ENCODE assay signal across 14 cellular contexts in genomic region chr16:73616186-73616585, GRCh38.
DNase-seq lines count a peak whose midpoint lies in the region; ATAC-seq and TF ChIP-seq lines count a peak whose summit lies in the region.
"Had no signal": no experiment of that assay in that cellular context is flagged by ENCODE, and none has a peak within 500 bp of the region (broad histone marks: within the 10 kb centered on the region; RNA-seq: fewer than 3 reads in every experiment).

No MANE protein-coding gene starts in this region.

- peaks cover 0 to 2% of the 10 kb centered on the region in 2 experiments for H3K4me1 ChIP-seq in trophoblast cell (ENCODE audit: control insufficient read depth in 1 of 2, insufficient read depth in 2 of 2, low read length in 2 of 2)
- H3K4me1 ChIP-seq: thyroid gland had no signal

- no peak overlapping the region for H3K4me3 ChIP-seq in GM12864 (ENCODE audit: low read depth, low read length)
- H3K4me3 ChIP-seq in trophoblast cell (ENCODE audit: low read depth, low read length): no peak overlapping the region
- H3K4me3 ChIP-seq: thyroid gland had no signal

- H3K23ac ChIP-seq in trophoblast cell (ENCODE audit: low read length): no peak overlapping the region

- H3K14ac ChIP-seq in trophoblast cell (ENCODE audit: low read length): no peak overlapping the region

- no peak overlapping the region for H2BK5ac ChIP-seq in trophoblast cell (ENCODE audit: low read depth, low read length, poor library complexity)

- no peaks in the 10 kb centered on the region for H3K27me3 ChIP-seq in trophoblast cell (ENCODE audit: insufficient read depth, low read length)
- H3K27me3 ChIP-seq: thyroid gland had no signal

- TF ChIP-seq CTCF in GM12864 (IDR thresholded peaks at IDR 0.05; ENCODE audit: low read depth, low read length, missing control alignments): no peak

- H2AK5ac ChIP-seq in trophoblast cell (ENCODE audit: low read length): no peak overlapping the region

- no peak overlapping the region for H4K91ac ChIP-seq in trophoblast cell (ENCODE audit: low read depth, low read length)

- H3K4ac ChIP-seq in trophoblast cell (ENCODE audit: low read depth, low read length): no peak overlapping the region

- H2AFZ ChIP-seq in trophoblast cell (ENCODE audit: insufficient read depth, low read length, poor library complexity): no peak overlapping the region

- no peak overlapping the region for H2BK12ac ChIP-seq in trophoblast cell (ENCODE audit: low read length)

- WGBS in trophoblast cell (ENCODE audit: extremely low coverage, insufficient coverage, insufficient read length): no CpG with 5 or more reads among the region's 2 CpGs

- no peak overlapping the region for H4K8ac ChIP-seq in trophoblast cell (ENCODE audit: low read depth, low read length)

- H4K12ac ChIP-seq in trophoblast cell (ENCODE audit: low read depth, low read length): no peak overlapping the region

- no peaks in the 10 kb centered on the region for H3K79me1 ChIP-seq in trophoblast cell (ENCODE audit: low read length)

- peak; percentile 13 for DNase-seq in GM12864 (ENCODE audit: low read depth)
- DNase-seq in LHCN-M2 (ENCODE audit: low read depth): peak; percentile 22
- DNase-seq in NCI-H748 treated with DMSO at 0.1 percent for 48 hours (lab: John Stamatoyannopoulos, UW): peak; percentile 70
- peak; percentile 22 for DNase-seq in iPS DF 4.7 (ENCODE audit: extremely low read depth, low spot score)
- no peak for DNase-seq in trophoblast cell
- no peak for DNase-seq in ecto neural progenitor cell (ENCODE audit: low spot score)
- DNase-seq: activated naive CD4-positive, alpha-beta T cell treated with anti-CD3 and anti-CD28 coated beads, Interleukin-2, amount 10 ng/mL, durations not matched to agents 7 days and 5 days; C1 segment of cervical spinal cord; naive thymus-derived CD4-positive, alpha-beta T cell; NCI-H1105 treated with DMSO at 0.1 percent for 48 hours; stimulated activated CD4-positive, alpha-beta T cell treated with anti-CD3 and anti-CD28 coated beads, Interleukin-1b, Interleukin-23, amount 100 ng/mL, for 48 hours; thyroid gland had no signal

- no peak overlapping the region for H3K18ac ChIP-seq in trophoblast cell (ENCODE audit: low read length)

- no peaks in the 10 kb centered on the region for H3K36me3 ChIP-seq in trophoblast cell (ENCODE audit: control insufficient read depth in 1 of 2, insufficient read depth in 2 of 2, low read length in 2 of 2)
- H3K36me3 ChIP-seq: thyroid gland had no signal

- H3K4me2 ChIP-seq in trophoblast cell (ENCODE audit: low read length): no peak overlapping the region

- no peaks in the 10 kb centered on the region for H3K9me3 ChIP-seq in trophoblast cell (ENCODE audit: insufficient read depth, low read depth, low read length)
- H3K9me3 ChIP-seq: thyroid gland had no signal

- no peaks in the 10 kb centered on the region for H3K79me2 ChIP-seq in trophoblast cell (ENCODE audit: control insufficient read depth, insufficient read depth, low read length, poor library complexity)

- no peak overlapping the region for H3K27ac ChIP-seq in trophoblast cell (ENCODE audit: low read depth, low read length)
- H3K27ac ChIP-seq: thyroid gland had no signal

- ATAC-seq in GM19463 (IDR thresholded peaks at IDR 0.05; ENCODE audit: unreplicated experiment) (no peak), GM18870 (IDR thresholded peaks at IDR 0.05; ENCODE audit: unreplicated experiment) (no peak)
- ATAC-seq: naive thymus-derived CD4-positive, alpha-beta T cell had no signal

- no peak overlapping the region for H2BK120ac ChIP-seq in trophoblast cell (ENCODE audit: insufficient read depth, low read length, poor library complexity)

- H3K9ac ChIP-seq in trophoblast cell (ENCODE audit: low read length): no peak overlapping the region

Comparison
In these comparisons a context has a peak if more than half of its experiments do, and no peak if none do; other contexts are left out.
1. DNase-seq: peak in GM12864 (single experiment), LHCN-M2 (single experiment), NCI-H748 treated with DMSO at 0.1 percent for 48 hours (single experiment) and iPS DF 4.7 (single experiment); none in trophoblast cell (0 of 2) and ecto neural progenitor cell (single experiment).